ENCODE assay signal across 2 cellular contexts in the genomic region with DNA sequence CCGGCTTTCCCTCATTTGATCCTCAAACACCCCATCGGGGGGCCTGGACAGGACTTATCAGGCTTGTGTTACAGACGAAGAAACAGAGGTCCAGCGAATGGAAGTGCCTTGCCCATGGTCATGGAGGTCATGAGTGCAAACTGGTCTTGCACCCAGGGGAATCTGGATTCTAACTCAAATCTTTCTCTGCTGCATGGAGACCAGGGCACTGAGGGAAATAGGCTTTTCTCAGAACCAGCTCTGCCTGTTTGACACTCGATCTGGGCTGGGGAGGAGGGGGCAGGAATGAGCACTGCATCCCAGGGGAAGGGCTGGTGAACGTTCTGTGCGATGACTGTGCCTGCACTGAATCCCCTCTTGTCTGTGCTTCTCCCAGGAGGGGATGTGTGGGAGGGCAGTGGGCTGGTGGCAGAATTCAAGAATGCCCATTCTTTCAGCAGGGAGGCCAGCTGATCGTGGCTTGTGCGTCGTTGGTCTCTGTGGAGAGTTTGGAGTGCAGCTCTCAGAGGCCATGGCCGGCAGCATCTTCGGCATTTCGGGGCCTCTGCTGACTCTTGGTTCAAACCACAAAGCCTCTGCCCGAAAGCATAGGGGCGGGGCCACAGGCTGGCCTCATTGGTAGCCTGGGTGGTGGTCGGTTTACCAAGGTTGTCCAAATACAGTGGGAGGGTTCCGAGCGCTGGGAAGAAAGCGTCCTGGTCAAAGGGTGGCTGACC.
TF ChIP-seq lines count a peak whose summit lies in the region.

No MANE protein-coding gene starts in this region.

TF ChIP-seq in GM23338, 12 proteins besides CTCF, POLR2A, EP300 and RAD21 (continued from another document):
- TF ChIP-seq, protein P1, sequence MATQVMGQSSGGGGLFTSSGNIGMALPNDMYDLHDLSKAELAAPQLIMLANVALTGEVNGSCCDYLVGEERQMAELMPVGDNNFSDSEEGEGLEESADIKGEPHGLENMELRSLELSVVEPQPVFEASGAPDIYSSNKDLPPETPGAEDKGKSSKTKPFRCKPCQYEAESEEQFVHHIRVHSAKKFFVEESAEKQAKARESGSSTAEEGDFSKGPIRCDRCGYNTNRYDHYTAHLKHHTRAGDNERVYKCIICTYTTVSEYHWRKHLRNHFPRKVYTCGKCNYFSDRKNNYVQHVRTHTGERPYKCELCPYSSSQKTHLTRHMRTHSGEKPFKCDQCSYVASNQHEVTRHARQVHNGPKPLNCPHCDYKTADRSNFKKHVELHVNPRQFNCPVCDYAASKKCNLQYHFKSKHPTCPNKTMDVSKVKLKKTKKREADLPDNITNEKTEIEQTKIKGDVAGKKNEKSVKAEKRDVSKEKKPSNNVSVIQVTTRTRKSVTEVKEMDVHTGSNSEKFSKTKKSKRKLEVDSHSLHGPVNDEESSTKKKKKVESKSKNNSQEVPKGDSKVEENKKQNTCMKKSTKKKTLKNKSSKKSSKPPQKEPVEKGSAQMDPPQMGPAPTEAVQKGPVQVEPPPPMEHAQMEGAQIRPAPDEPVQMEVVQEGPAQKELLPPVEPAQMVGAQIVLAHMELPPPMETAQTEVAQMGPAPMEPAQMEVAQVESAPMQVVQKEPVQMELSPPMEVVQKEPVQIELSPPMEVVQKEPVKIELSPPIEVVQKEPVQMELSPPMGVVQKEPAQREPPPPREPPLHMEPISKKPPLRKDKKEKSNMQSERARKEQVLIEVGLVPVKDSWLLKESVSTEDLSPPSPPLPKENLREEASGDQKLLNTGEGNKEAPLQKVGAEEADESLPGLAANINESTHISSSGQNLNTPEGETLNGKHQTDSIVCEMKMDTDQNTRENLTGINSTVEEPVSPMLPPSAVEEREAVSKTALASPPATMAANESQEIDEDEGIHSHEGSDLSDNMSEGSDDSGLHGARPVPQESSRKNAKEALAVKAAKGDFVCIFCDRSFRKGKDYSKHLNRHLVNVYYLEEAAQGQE (IDR thresholded peaks at IDR 0.05; ENCODE audit: unreplicated experiment), result no peak
- TF ChIP-seq, protein P2, sequence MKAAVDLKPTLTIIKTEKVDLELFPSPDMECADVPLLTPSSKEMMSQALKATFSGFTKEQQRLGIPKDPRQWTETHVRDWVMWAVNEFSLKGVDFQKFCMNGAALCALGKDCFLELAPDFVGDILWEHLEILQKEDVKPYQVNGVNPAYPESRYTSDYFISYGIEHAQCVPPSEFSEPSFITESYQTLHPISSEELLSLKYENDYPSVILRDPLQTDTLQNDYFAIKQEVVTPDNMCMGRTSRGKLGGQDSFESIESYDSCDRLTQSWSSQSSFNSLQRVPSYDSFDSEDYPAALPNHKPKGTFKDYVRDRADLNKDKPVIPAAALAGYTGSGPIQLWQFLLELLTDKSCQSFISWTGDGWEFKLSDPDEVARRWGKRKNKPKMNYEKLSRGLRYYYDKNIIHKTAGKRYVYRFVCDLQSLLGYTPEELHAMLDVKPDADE (IDR thresholded peaks at IDR 0.05), result no peak
- TF ChIP-seq EZH2phosphoT487 (IDR thresholded peaks at IDR 0.05; ENCODE audit: unreplicated experiment) (no peak), NANOG (IDR thresholded peaks at IDR 0.05; ENCODE audit: borderline replicate concordance) (no peak), JUNB (IDR thresholded peaks at IDR 0.05; ENCODE audit: unreplicated experiment) (no peak), POLR2AphosphoS5 (IDR thresholded peaks at IDR 0.05; ENCODE audit: low read depth) (no peak)

TF ChIP-seq in H1, 55 proteins besides CTCF, POLR2A, EP300 and RAD21 (continued from another document):
- TF ChIP-seq SUZ12 (IDR thresholded peaks at IDR 0.05; ENCODE audit: low read length) (no peak), BACH1 (IDR thresholded peaks at IDR 0.05; ENCODE audit: low read length) (no peak), SAP30 (IDR thresholded peaks at IDR 0.05; ENCODE audit: insufficient read depth, insufficient replicate concordance, low read length) (no peak), JUN (IDR thresholded peaks at IDR 0.05; ENCODE audit: low read depth, low read length) (no peak), RFX5 (IDR thresholded peaks at IDR 0.05; ENCODE audit: borderline replicate concordance, low read depth, low read length) (no peak), RNF2 (IDR thresholded peaks at IDR 0.05; ENCODE audit: borderline replicate concordance, low read depth, low read length, missing control alignments, poor library complexity, severe bottlenecking) (no peak)
- TF ChIP-seq, protein P3, sequence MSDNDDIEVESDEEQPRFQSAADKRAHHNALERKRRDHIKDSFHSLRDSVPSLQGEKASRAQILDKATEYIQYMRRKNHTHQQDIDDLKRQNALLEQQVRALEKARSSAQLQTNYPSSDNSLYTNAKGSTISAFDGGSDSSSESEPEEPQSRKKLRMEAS (IDR thresholded peaks at IDR 0.05), result no peak
